Comparison of ENCODE assay signal across 9 cellular contexts in genomic region chr1:48498096-48498791, GRCh38. TPM values are rescaled to one million over a fixed set of nuclear protein-coding genes. Genes with fewer than 3 reads are reported as not detected.
DNase-seq lines count a peak whose midpoint lies in the region; ATAC-seq and TF ChIP-seq lines count a peak whose summit lies in the region.
"Had no signal": no experiment of that assay in that cellular context is flagged by ENCODE, and none has a peak within 500 bp of the region (broad histone marks: within the 10 kb centered on the region; RNA-seq: fewer than 3 reads in every experiment).

No MANE protein-coding gene starts in this region.

- DNase-seq in COLO668 (lab: John Stamatoyannopoulos, UW; ENCODE audit: unreplicated experiment) (peak; percentile 88), HL-60 (ENCODE audit: low read depth in 1 of 2, low spot score in 1 of 2) (peak; percentile 36 to 58), NOMO-1 (lab: John Stamatoyannopoulos, UW; ENCODE audit: unreplicated experiment in 2 of 2) (peak; percentile 57 to 60), endothelial cell (ENCODE audit: low spot score) (peak; percentile 86), mucosa of descending colon (peak; percentile 76 to 92 (median 84))
- DNase-seq in activated CD8-positive, alpha-beta memory T cell treated with anti-CD3 and anti-CD28 coated beads for 4 hours (ENCODE audit: low read depth in 2 of 2) = peak; percentile 24 to 26
- peak; percentile 24 to 51 for DNase-seq in stimulated activated CD8-positive, alpha-beta memory T cell treated with anti-CD3 and anti-CD28 coated beads, Interleukin-7, amount 100 ng/mL, for 1 hour (ENCODE audit: low read depth in 2 of 2)

- TF ChIP-seq CTCF in HL-60 (IDR thresholded peaks at IDR 0.05; ENCODE audit: insufficient read depth, low read length) (peak; percentile 96), endothelial cell (IDR thresholded peaks at IDR 0.05; ENCODE audit: unreplicated experiment) (peak; percentile 90), mucosa of descending colon (IDR thresholded peaks at IDR 0.05) (peak; percentile 84)

- H3K36me3 Mint-ChIP-seq in endothelial cell (ENCODE audit: low read depth, unreplicated experiment) = no peaks in the 10 kb centered on the region
- H3K36me3 Mint-ChIP-seq: activated naive CD8-positive, alpha-beta T cell had no signal

- H3K27ac Mint-ChIP-seq in endothelial cell (ENCODE audit: unreplicated experiment) = no peak overlapping the region
- H3K27ac Mint-ChIP-seq: activated naive CD8-positive, alpha-beta T cell had no signal

- no peak overlapping the region for H3K4me3 Mint-ChIP-seq in endothelial cell (ENCODE audit: unreplicated experiment)
- H3K4me3 Mint-ChIP-seq: activated naive CD8-positive, alpha-beta T cell had no signal

- H3K4me3 ChIP-seq in HL-60 (replicated peaks; ENCODE audit: insufficient read depth, low read length) = no peak overlapping the region
- H3K4me3 ChIP-seq in mucosa of descending colon = no peak overlapping the region

- peaks cover 4% of the 10 kb centered on the region for H3K27me3 Mint-ChIP-seq in endothelial cell (ENCODE audit: unreplicated experiment)
- H3K27me3 Mint-ChIP-seq: activated naive CD8-positive, alpha-beta T cell had no signal

- ATAC-seq in GM19463 (IDR thresholded peaks at IDR 0.05; ENCODE audit: unreplicated experiment) (peak; percentile 83), mucosa of descending colon (peak; percentile 89)

- H3K4me1 Mint-ChIP-seq in endothelial cell (ENCODE audit: unreplicated experiment) = peaks cover 29% of the 10 kb centered on the region

- no peaks in the 10 kb centered on the region for H3K9me3 ChIP-seq in mucosa of descending colon

- peaks cover 7% of the 10 kb centered on the region for H3K4me1 ChIP-seq in mucosa of descending colon (ENCODE audit: low read depth)

- H3K9me3 Mint-ChIP-seq in endothelial cell (ENCODE audit: unreplicated experiment) = no peaks in the 10 kb centered on the region

- H3K27me3 ChIP-seq in HL-60 (ENCODE audit: insufficient read depth, poor library complexity, severe bottlenecking) = no peaks in the 10 kb centered on the region

- no peak overlapping the region for H3K27ac ChIP-seq in HL-60 (replicated peaks)

- no peaks in the 10 kb centered on the region for H3K36me3 ChIP-seq in mucosa of descending colon (ENCODE audit: low read depth)

- intact Hi-C loops in mucosa of descending colon (cut with DNase I, micrococcal nuclease) = no loop called here

RNA-seq across cellular contexts. Expression of gene SPATA6, which starts 26.2 kb away (rescaled TPM):
- 26.0 TPM for total RNA-seq in endothelial cell (ENCODE audit: unreplicated experiment)
- total RNA-seq in mucosa of descending colon = 10 to 100 TPM; 15.7 to 26.9 (median 15.8) TPM

Comparison
In these comparisons a context has a peak if more than half of its experiments do, and no peak if none do; other contexts are left out.
1. DNase-seq: peak in every context shown above with its lines; median percentile 88 in COLO668; 86 in endothelial cell; 84 in mucosa of descending colon; 58 in NOMO-1; 47 in HL-60; 38 in stimulated activated CD8-positive, alpha-beta memory T cell treated with anti-CD3 and anti-CD28 coated beads, Interleukin-7, amount 100 ng/mL, for 1 hour; 25 in activated CD8-positive, alpha-beta memory T cell treated with anti-CD3 and anti-CD28 coated beads for 4 hours.